ENCODE assay signal across 1 cellular context in genomic region chr12:92928962-92929915, GRCh38.
TF ChIP-seq lines count a peak whose summit lies in the region.

Gene EEA1, minus strand, starts transcription at chr12:92929295. Its CDS starts 229 bp downstream, at chr12:92929066.

TF ChIP-seq in K562, 482 proteins besides CTCF, POLR2A, EP300 and RAD21 (continued from another document and continues in another):
- TF ChIP-seq AFF1 (IDR thresholded peaks at IDR 0.05; ENCODE audit: low read depth in 1 of 2, partially characterized antibody in 2 of 2) (peak in 1 of 2 experiments; percentile 60), ZNF239 (CRISPR knock-in tag; IDR thresholded peaks at IDR 0.05) (no peak), MXD1 (CRISPR knock-in tag; IDR thresholded peaks at IDR 0.05; ENCODE audit: borderline replicate concordance, poor library complexity, severe bottlenecking) (peak; percentile 87), ZNF217 (CRISPR knock-in tag; IDR thresholded peaks at IDR 0.05) (no peak), TRIM24 (IDR thresholded peaks at IDR 0.05) (peak in 1 of 2 experiments; percentile 54; a peak in 2 of 4 replicates), FOXK2 (conservative IDR thresholded peaks at IDR 0.05 in 1 of 2, IDR thresholded peaks at IDR 0.05 in 1 of 2; ENCODE audit: low read depth in 2 of 2) (no peak; a peak in 1 of 4 replicates), ASH1L (IDR thresholded peaks at IDR 0.05; ENCODE audit: borderline replicate concordance, low read depth, partially characterized antibody) (no peak), MEF2A (IDR thresholded peaks at IDR 0.05; ENCODE audit: control insufficient read depth, low read depth, low read length) (no peak), DMBX1 (CRISPR knock-in tag; IDR thresholded peaks at IDR 0.05; ENCODE audit: borderline replicate concordance) (peak; percentile 33; the same call in 1 of the 2 replicates), E2F1 (CRISPR knock-in tag; IDR thresholded peaks at IDR 0.05) (peak; percentile 74; the same call in 1 of the 2 replicates), THRA (IDR thresholded peaks at IDR 0.05) (no peak), EGR1 (conservative IDR thresholded peaks at IDR 0.05) (peak; percentile 97), GTF2A2 (tag; IDR thresholded peaks at IDR 0.05) (no peak), PCBP2 (IDR thresholded peaks at IDR 0.05; ENCODE audit: low read depth, low read length, poor library complexity, severe bottlenecking) (no peak), CBX5 (IDR thresholded peaks at IDR 0.05; ENCODE audit: borderline replicate concordance, low read depth) (no peak), MBD1 (CRISPR knock-in tag; IDR thresholded peaks at IDR 0.05) (no peak), ZNF79 (CRISPR knock-in tag; IDR thresholded peaks at IDR 0.05; ENCODE audit: low read depth) (no peak), HBP1 (CRISPR knock-in tag; IDR thresholded peaks at IDR 0.05) (peak; percentile 52; the same call in 1 of the 2 replicates), FUS (optimal IDR thresholded peaks at IDR 0.05; ENCODE audit: low read depth, low read length) (peak; percentile 70), ZNF134 (CRISPR knock-in tag; conservative IDR thresholded peaks at IDR 0.05) (0 out of 2 replicates have a peak, but pooled peaks have one; percentile 30), TAF7 (tag; IDR thresholded peaks at IDR 0.05) (peak; percentile 58; the same call in 1 of the 2 replicates), ZNF140 (CRISPR knock-in tag; IDR thresholded peaks at IDR 0.05) (no peak), ZNF707 (CRISPR knock-in tag; conservative IDR thresholded peaks at IDR 0.05) (no peak), ZNF507 (tag; conservative IDR thresholded peaks at IDR 0.05) (no peak), ZFP1 (CRISPR knock-in tag; IDR thresholded peaks at IDR 0.05) (no peak), ZNF696 (CRISPR knock-in tag; conservative IDR thresholded peaks at IDR 0.05) (no peak), ZFP36 (IDR thresholded peaks at IDR 0.05; ENCODE audit: low read depth, low read length, partially characterized antibody) (no peak), KDM1A (IDR thresholded peaks at IDR 0.05) (no peak), KLF13 (tag; IDR thresholded peaks at IDR 0.05; ENCODE audit: borderline replicate concordance, low read depth) (0 out of 2 replicates have a peak, but pooled peaks have one; percentile 50)
- TF ChIP-seq, protein P1, sequence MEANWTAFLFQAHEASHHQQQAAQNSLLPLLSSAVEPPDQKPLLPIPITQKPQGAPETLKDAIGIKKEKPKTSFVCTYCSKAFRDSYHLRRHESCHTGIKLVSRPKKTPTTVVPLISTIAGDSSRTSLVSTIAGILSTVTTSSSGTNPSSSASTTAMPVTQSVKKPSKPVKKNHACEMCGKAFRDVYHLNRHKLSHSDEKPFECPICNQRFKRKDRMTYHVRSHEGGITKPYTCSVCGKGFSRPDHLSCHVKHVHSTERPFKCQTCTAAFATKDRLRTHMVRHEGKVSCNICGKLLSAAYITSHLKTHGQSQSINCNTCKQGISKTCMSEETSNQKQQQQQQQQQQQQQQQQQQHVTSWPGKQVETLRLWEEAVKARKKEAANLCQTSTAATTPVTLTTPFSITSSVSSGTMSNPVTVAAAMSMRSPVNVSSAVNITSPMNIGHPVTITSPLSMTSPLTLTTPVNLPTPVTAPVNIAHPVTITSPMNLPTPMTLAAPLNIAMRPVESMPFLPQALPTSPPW (CRISPR knock-in tag; IDR thresholded peaks at IDR 0.05): peak; percentile 90
- TF ChIP-seq, protein P2, sequence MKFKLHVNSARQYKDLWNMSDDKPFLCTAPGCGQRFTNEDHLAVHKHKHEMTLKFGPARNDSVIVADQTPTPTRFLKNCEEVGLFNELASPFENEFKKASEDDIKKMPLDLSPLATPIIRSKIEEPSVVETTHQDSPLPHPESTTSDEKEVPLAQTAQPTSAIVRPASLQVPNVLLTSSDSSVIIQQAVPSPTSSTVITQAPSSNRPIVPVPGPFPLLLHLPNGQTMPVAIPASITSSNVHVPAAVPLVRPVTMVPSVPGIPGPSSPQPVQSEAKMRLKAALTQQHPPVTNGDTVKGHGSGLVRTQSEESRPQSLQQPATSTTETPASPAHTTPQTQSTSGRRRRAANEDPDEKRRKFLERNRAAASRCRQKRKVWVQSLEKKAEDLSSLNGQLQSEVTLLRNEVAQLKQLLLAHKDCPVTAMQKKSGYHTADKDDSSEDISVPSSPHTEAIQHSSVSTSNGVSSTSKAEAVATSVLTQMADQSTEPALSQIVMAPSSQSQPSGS (CRISPR knock-in tag; IDR thresholded peaks at IDR 0.05): no peak
- TF ChIP-seq, protein P3, sequence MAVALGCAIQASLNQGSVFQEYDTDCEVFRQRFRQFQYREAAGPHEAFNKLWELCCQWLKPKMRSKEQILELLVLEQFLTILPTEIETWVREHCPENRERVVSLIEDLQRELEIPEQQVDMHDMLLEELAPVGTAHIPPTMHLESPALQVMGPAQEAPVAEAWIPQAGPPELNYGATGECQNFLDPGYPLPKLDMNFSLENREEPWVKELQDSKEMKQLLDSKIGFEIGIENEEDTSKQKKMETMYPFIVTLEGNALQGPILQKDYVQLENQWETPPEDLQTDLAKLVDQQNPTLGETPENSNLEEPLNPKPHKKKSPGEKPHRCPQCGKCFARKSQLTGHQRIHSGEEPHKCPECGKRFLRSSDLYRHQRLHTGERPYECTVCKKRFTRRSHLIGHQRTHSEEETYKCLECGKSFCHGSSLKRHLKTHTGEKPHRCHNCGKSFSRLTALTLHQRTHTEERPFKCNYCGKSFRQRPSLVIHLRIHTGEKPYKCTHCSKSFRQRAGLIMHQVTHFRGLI (CRISPR knock-in tag; IDR thresholded peaks at IDR 0.05): no peak
- TF ChIP-seq, protein P4, sequence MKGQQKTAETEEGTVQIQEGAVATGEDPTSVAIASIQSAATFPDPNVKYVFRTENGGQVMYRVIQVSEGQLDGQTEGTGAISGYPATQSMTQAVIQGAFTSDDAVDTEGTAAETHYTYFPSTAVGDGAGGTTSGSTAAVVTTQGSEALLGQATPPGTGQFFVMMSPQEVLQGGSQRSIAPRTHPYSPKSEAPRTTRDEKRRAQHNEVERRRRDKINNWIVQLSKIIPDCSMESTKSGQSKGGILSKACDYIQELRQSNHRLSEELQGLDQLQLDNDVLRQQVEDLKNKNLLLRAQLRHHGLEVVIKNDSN (CRISPR knock-in tag; IDR thresholded peaks at IDR 0.05): peak; percentile 13; the same call in 1 of the 2 replicates
- TF ChIP-seq, protein P5, sequence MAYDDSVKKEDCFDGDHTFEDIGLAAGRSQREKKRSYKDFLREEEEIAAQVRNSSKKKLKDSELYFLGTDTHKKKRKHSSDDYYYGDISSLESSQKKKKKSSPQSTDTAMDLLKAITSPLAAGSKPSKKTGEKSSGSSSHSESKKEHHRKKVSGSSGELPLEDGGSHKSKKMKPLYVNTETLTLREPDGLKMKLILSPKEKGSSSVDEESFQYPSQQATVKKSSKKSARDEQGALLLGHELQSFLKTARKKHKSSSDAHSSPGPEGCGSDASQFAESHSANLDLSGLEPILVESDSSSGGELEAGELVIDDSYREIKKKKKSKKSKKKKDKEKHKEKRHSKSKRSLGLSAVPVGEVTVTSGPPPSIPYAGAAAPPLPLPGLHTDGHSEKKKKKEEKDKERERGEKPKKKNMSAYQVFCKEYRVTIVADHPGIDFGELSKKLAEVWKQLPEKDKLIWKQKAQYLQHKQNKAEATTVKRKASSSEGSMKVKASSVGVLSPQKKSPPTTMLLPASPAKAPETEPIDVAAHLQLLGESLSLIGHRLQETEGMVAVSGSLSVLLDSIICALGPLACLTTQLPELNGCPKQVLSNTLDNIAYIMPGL (CRISPR knock-in tag; IDR thresholded peaks at IDR 0.05): 0 out of 2 replicates have a peak, but pooled peaks have one; percentile 8
- TF ChIP-seq, protein P6, sequence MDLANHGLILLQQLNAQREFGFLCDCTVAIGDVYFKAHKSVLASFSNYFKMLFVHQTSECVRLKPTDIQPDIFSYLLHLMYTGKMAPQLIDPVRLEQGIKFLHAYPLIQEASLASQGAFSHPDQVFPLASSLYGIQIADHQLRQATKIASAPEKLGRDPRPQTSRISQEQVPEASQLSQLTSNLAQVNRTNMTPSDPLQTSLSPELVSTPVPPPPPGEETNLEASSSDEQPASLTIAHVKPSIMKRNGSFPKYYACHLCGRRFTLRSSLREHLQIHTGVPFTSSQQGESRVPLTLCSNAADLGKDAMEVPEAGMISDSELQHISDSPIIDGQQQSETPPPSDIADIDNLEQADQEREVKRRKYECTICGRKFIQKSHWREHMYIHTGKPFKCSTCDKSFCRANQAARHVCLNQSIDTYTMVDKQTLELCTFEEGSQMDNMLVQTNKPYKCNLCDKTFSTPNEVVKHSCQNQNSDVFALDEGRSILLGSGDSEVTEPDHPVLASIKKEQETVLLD (IDR thresholded peaks at IDR 0.05): no peak
- TF ChIP-seq, protein P7, sequence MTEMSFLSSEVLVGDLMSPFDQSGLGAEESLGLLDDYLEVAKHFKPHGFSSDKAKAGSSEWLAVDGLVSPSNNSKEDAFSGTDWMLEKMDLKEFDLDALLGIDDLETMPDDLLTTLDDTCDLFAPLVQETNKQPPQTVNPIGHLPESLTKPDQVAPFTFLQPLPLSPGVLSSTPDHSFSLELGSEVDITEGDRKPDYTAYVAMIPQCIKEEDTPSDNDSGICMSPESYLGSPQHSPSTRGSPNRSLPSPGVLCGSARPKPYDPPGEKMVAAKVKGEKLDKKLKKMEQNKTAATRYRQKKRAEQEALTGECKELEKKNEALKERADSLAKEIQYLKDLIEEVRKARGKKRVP (CRISPR knock-in tag; IDR thresholded peaks at IDR 0.05): no peak
